ENCODE assay signal across 1 cellular context in the genomic region with DNA sequence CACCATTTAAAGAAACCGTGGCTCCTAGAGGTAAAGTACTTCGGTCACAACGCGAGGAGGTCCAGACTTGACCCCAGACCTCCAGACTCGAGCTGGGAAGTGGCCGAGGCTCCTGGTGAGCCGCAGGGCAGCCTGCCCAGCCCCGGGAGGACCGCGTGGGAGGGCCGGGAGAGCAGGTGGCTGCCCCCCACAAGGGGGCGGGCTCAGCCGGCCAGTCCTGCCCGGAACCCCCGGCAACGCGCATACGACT.
TF ChIP-seq lines count a peak whose summit lies in the region.

SLC27A2 (plus strand) TSS at position 214 of the 250 bp plus-strand sequence. CDS start 232 bp downstream, outside the sequence.

TF ChIP-seq in IMR-90, 13 proteins besides CTCF, POLR2A, EP300 and RAD21:
- TF ChIP-seq CHD1 (IDR thresholded peaks at IDR 0.05; ENCODE audit: low read depth, low read length) (no peak), NFE2L2 (IDR thresholded peaks at IDR 0.05; ENCODE audit: low read depth, low read length) (no peak)
